1 cellular context compared by ENCODE assay signal in the genomic region with DNA sequence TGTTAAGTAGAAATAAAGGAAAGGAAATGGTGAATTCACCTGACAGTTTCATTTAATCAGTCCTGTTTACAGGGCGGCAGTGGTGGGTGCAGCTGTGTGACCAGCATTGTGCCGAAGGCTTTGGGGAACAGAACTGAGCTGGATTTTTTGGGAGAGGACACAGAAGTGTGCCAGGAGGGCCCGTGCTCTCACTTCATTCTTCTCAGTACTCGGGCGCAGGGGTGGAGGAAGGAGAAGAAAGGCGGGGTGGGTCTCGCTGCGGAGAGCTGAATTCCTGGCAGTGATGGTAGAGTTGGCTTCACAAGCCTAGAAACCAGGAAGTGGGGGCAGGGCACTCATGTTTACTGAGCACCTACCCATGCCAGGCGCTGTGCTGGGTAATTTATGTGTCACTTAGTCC.
TF ChIP-seq lines count a peak whose summit lies in the region.

No MANE protein-coding gene starts in this region.

TF ChIP-seq in SK-N-SH treated with all-trans-retinoic acid at 6 μM for 48 hours, 23 proteins besides CTCF, POLR2A, EP300 and RAD21 (continued from another document):
- TF ChIP-seq, protein P1, sequence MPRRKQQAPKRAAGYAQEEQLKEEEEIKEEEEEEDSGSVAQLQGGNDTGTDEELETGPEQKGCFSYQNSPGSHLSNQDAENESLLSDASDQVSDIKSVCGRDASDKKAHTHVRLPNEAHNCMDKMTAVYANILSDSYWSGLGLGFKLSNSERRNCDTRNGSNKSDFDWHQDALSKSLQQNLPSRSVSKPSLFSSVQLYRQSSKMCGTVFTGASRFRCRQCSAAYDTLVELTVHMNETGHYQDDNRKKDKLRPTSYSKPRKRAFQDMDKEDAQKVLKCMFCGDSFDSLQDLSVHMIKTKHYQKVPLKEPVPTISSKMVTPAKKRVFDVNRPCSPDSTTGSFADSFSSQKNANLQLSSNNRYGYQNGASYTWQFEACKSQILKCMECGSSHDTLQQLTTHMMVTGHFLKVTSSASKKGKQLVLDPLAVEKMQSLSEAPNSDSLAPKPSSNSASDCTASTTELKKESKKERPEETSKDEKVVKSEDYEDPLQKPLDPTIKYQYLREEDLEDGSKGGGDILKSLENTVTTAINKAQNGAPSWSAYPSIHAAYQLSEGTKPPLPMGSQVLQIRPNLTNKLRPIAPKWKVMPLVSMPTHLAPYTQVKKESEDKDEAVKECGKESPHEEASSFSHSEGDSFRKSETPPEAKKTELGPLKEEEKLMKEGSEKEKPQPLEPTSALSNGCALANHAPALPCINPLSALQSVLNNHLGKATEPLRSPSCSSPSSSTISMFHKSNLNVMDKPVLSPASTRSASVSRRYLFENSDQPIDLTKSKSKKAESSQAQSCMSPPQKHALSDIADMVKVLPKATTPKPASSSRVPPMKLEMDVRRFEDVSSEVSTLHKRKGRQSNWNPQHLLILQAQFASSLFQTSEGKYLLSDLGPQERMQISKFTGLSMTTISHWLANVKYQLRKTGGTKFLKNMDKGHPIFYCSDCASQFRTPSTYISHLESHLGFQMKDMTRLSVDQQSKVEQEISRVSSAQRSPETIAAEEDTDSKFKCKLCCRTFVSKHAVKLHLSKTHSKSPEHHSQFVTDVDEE (CRISPR knock-in tag; IDR thresholded peaks at IDR 0.05), result no peak
- no peak for TF ChIP-seq TOX (CRISPR knock-in tag; IDR thresholded peaks at IDR 0.05; ENCODE audit: borderline replicate concordance)
- no peak for TF ChIP-seq SNAI2 (CRISPR knock-in tag; IDR thresholded peaks at IDR 0.05)
- TF ChIP-seq ISL1 (CRISPR knock-in tag; IDR thresholded peaks at IDR 0.05), result no peak
